Comparison of ENCODE assay signal across 15 cellular contexts in genomic region chr18:78304199-78304826, GRCh38.
"Had no signal": no experiment of that assay in that cellular context is flagged by ENCODE, and none has a peak within 500 bp of the region (broad histone marks: within the 10 kb centered on the region; RNA-seq: fewer than 3 reads in every experiment).

No MANE protein-coding gene starts in this region.

- H3K4me1 ChIP-seq: colonic mucosa, foreskin keratinocyte, tibial nerve had no signal

- H3K27ac ChIP-seq: brain microvascular endothelial cell, colonic mucosa, foreskin keratinocyte, tibial nerve had no signal

- DNase-seq: activated CD4-positive, alpha-beta T cell treated with anti-CD3 and anti-CD28 coated beads, Interleukin-2, amount 50 U/mL, for 1 hour; activated CD4-positive, CD25-positive, alpha-beta regulatory T cell treated with anti-CD3 and anti-CD28 coated beads, Interleukin-2, amount 50 U/mL, for 72 hours; activated CD8-positive, alpha-beta memory T cell treated with anti-CD3 and anti-CD28 coated beads, Interleukin-2, amount 50 U/mL, for 4 hours; activated naive CD4-positive, alpha-beta T cell treated with anti-CD3 and anti-CD28 coated beads, Interleukin-2, amount 10 ng/mL, durations not matched to agents 7 days and 5 days; activated T-cell treated with anti-CD3 and anti-CD28 coated beads, Interleukin-2, amount 50 U/mL, for 4 hours; aorta; brain microvascular endothelial cell; colonic mucosa; foreskin keratinocyte; glutamatergic neuron; hypothalamus; mammary epithelial cell; midbrain had no signal

- ATAC-seq: activated T-cell treated with anti-CD3 and anti-CD28 coated beads, Interleukin-2, amount 50 U/mL, for 4 hours; foreskin keratinocyte; left lobe of liver had no signal

- H3K4me3 ChIP-seq: colonic mucosa, tibial nerve had no signal

- H3K27me3 ChIP-seq: brain microvascular endothelial cell, colonic mucosa, foreskin keratinocyte, tibial nerve had no signal

- H3K36me3 ChIP-seq: brain microvascular endothelial cell, colonic mucosa, tibial nerve had no signal

- H3K9me3 ChIP-seq: colonic mucosa, tibial nerve had no signal
